Comparison of ENCODE assay signal across 21 cellular contexts in the genomic region with DNA sequence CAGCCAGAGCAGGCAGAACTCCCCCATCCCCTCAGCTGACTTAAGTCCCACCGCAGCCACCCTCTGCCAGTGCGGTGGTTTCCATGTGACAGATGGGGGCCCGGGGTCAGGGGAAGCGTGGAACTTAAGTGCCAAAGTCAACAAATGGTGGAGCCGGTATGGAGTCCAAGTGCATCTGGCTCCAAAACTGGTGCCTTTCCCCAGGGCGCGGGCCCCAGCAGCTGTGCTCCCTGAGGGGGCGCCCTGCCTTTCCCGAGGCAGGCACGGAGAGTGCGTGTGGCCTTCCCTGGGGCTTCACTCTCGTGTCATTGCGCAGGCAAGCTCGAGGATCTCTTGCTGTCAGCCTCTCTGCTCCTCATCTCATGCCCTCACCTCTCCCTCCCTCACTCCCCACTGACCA. TPM values are rescaled to one million over a fixed set of nuclear protein-coding genes. Genes with fewer than 3 reads are reported as not detected.
DNase-seq lines count a peak whose midpoint lies in the region; ATAC-seq and TF ChIP-seq lines count a peak whose summit lies in the region.
"Had no signal": no experiment of that assay in that cellular context is flagged by ENCODE, and none has a peak within 500 bp of the region (broad histone marks: within the 10 kb centered on the region; RNA-seq: fewer than 3 reads in every experiment).

No MANE protein-coding gene starts in this region.

- H3K27ac ChIP-seq in GM23338 (ENCODE audit: low read depth) (no peak overlapping the region), SJCRH30 (no peak overlapping the region), prostate gland (no peak overlapping the region)
- H3K27ac ChIP-seq: SJSA1 had no signal

- no peaks in the 10 kb centered on the region for H3F3A ChIP-seq in GM23338 (replicated peaks; ENCODE audit: low read depth)

- H3K4me3 ChIP-seq in GM23338 (no peak overlapping the region), SJCRH30 (no peak overlapping the region), prostate gland (no peak overlapping the region)
- H3K4me3 ChIP-seq: SJSA1 had no signal

- H4K20me1 ChIP-seq in GM23338 (replicated peaks; ENCODE audit: insufficient read depth), result no peaks in the 10 kb centered on the region; the same call in 1 of the 2 replicates

- no peaks in the 10 kb centered on the region for H3K36me3 Mint-ChIP-seq in GM23338 (ENCODE audit: low read depth)
- H3K36me3 Mint-ChIP-seq in stimulated activated naive B cell treated with anti-CD40 and anti-IgM and Interleukin-4, amounts not matched to agents 10 μg/mL and 1 μg/mL and 100 μg/mL, for 72 hours, result peaks cover 13 to 16% of the 10 kb centered on the region in 2 donors
- H3K36me3 Mint-ChIP-seq in activated T-cell treated with anti-CD3 and anti-CD28 coated beads, Interleukin-2, amount 50 U/mL, for 24 hours (ENCODE audit: low read depth), result peaks cover 18% of the 10 kb centered on the region

- TF ChIP-seq POLR2A in prostate gland (IDR thresholded peaks at IDR 0.05), result no peak

- no peak overlapping the region for H3K27ac Mint-ChIP-seq in GM23338
- no peak overlapping the region for H3K27ac Mint-ChIP-seq in stimulated activated naive B cell treated with anti-CD40 and anti-IgM and Interleukin-4, amounts not matched to agents 10 μg/mL and 1 μg/mL and 100 μg/mL, for 72 hours
- H3K27ac Mint-ChIP-seq in activated T-cell treated with anti-CD3 and anti-CD28 coated beads, Interleukin-2, amount 50 U/mL, for 24 hours, result no peak overlapping the region
- H3K27ac Mint-ChIP-seq: B cell; CD4-positive, alpha-beta T cell had no signal

- peaks cover 8% of the 10 kb centered on the region for H3K27me3 Mint-ChIP-seq in GM23338 (ENCODE audit: insufficient read depth, low read depth, poor library complexity)
- H3K27me3 Mint-ChIP-seq in stimulated activated naive B cell treated with anti-CD40 and anti-IgM and Interleukin-4, amounts not matched to agents 10 μg/mL and 1 μg/mL and 100 μg/mL, for 72 hours, result no peaks in the 10 kb centered on the region
- no peaks in the 10 kb centered on the region for H3K27me3 Mint-ChIP-seq in activated T-cell treated with anti-CD3 and anti-CD28 coated beads, Interleukin-2, amount 50 U/mL, for 24 hours
- H3K27me3 Mint-ChIP-seq: B cell; CD4-positive, alpha-beta T cell had no signal

- TF ChIP-seq CTCF in GM23338 (conservative IDR thresholded peaks at IDR 0.05; ENCODE audit: low read depth in 2 of 2), result peak in 1 of 2 experiments; percentile 32; a peak in 2 of 4 replicates
- no peak for TF ChIP-seq CTCF in prostate gland (IDR thresholded peaks at IDR 0.05)

- peak; percentile 12 for DNase-seq in NCI-H82 (lab: John Stamatoyannopoulos, UW)
- DNase-seq in NCI-H82 treated with DMSO at 0.1 percent for 48 hours (lab: John Stamatoyannopoulos, UW; ENCODE audit: unreplicated experiment), result no peak
- peak; percentile 14 for DNase-seq in GM23338 (ENCODE audit: low spot score)
- peak; percentile 54 to 60 for DNase-seq in SJCRH30
- DNase-seq in left kidney (ENCODE audit: low read depth, low spot score), result peak; percentile 20
- no peak for DNase-seq in stimulated activated naive B cell treated with anti-CD40 and anti-IgM and Interleukin-4, amounts not matched to agents 10 μg/mL and 1 μg/mL and 100 μg/mL, for 72 hours
- no peak for DNase-seq in activated T-cell treated with anti-CD3 and anti-CD28 coated beads, Interleukin-2, amount 50 U/mL, for 24 hours
- DNase-seq in prostate gland (ENCODE audit: low spot score), result no peak
- DNase-seq: Caco-2; CD4-positive, alpha-beta T cell; GF-D8; KG1; NCI-H1417; NCI-H1930; NCI-H446 treated with DMSO at 0.1 percent for 48 hours; SW 1271 had no signal

- H3K9me3 Mint-ChIP-seq in GM23338, result 0 out of 3 replicates have a peak, but pooled peaks cover 3% of the 10 kb centered on the region
- H3K9me3 Mint-ChIP-seq in stimulated activated naive B cell treated with anti-CD40 and anti-IgM and Interleukin-4, amounts not matched to agents 10 μg/mL and 1 μg/mL and 100 μg/mL, for 72 hours, result no peaks in the 10 kb centered on the region
- no peaks in the 10 kb centered on the region for H3K9me3 Mint-ChIP-seq in activated T-cell treated with anti-CD3 and anti-CD28 coated beads, Interleukin-2, amount 50 U/mL, for 24 hours
- H3K9me3 Mint-ChIP-seq: CD4-positive, alpha-beta T cell had no signal

- H3K27me3 ChIP-seq in GM23338 (ENCODE audit: insufficient read depth), result no peaks in the 10 kb centered on the region
- no peaks in the 10 kb centered on the region for H3K27me3 ChIP-seq in SJCRH30
- no peaks in the 10 kb centered on the region for H3K27me3 ChIP-seq in prostate gland (replicated peaks; ENCODE audit: insufficient read depth)
- H3K27me3 ChIP-seq: SJSA1 had no signal

- no peaks in the 10 kb centered on the region for H3K79me2 ChIP-seq in GM23338 (replicated peaks; ENCODE audit: insufficient read depth)

- 82% methylated on average over 14 of the region's 14 CpGs for WGBS in prostate gland

- intact Hi-C loops in prostate gland (cut with DNase I), result no loop called here

- no peak overlapping the region for H3K4me3 Mint-ChIP-seq in GM23338
- H3K4me3 Mint-ChIP-seq in stimulated activated naive B cell treated with anti-CD40 and anti-IgM and Interleukin-4, amounts not matched to agents 10 μg/mL and 1 μg/mL and 100 μg/mL, for 72 hours, result no peak overlapping the region
- H3K4me3 Mint-ChIP-seq in activated T-cell treated with anti-CD3 and anti-CD28 coated beads, Interleukin-2, amount 50 U/mL, for 24 hours, result no peak overlapping the region
- H3K4me3 Mint-ChIP-seq: B cell; CD4-positive, alpha-beta T cell had no signal

- no peaks in the 10 kb centered on the region for H3K4me1 ChIP-seq in GM23338 (ENCODE audit: insufficient read depth)
- peaks cover 4% of the 10 kb centered on the region; the same call in 1 of the 2 replicates for H3K4me1 ChIP-seq in SJCRH30
- H3K4me1 ChIP-seq in prostate gland (replicated peaks), result no peaks in the 10 kb centered on the region
- H3K4me1 ChIP-seq: Caco-2, SJSA1 had no signal

- H3K9me2 ChIP-seq in GM23338 (ENCODE audit: insufficient read depth), result no peaks in the 10 kb centered on the region

- H2AFZ ChIP-seq in GM23338, result no peak overlapping the region

- no peak overlapping the region for H3K4me2 ChIP-seq in GM23338

- ATAC-seq in GM23338, result peak; percentile 61
- no peak for ATAC-seq in stimulated activated naive B cell treated with anti-CD40 and anti-IgM and Interleukin-4, amounts not matched to agents 10 μg/mL and 1 μg/mL and 100 μg/mL, for 72 hours (replicated peaks)
- ATAC-seq: Panc1 had no signal

- H3K36me3 ChIP-seq in GM23338 (ENCODE audit: insufficient read depth) (no peaks in the 10 kb centered on the region; the same call in 1 of the 2 replicates), SJCRH30 (no peaks in the 10 kb centered on the region; the same call in 1 of the 2 replicates), prostate gland (no peaks in the 10 kb centered on the region)
- H3K36me3 ChIP-seq: SJSA1 had no signal

- no peaks in the 10 kb centered on the region for H3K9me3 ChIP-seq in SJCRH30 (replicated peaks)
- H3K9me3 ChIP-seq in prostate gland, result no peaks in the 10 kb centered on the region
- H3K9me3 ChIP-seq: Caco-2, SJSA1 had no signal

- H3K4me1 Mint-ChIP-seq in GM23338, result peaks cover 10% of the 10 kb centered on the region
- H3K4me1 Mint-ChIP-seq in stimulated activated naive B cell treated with anti-CD40 and anti-IgM and Interleukin-4, amounts not matched to agents 10 μg/mL and 1 μg/mL and 100 μg/mL, for 72 hours, result peaks cover 31 to 48% of the 10 kb centered on the region in 2 donors
- no peaks in the 10 kb centered on the region for H3K4me1 Mint-ChIP-seq in activated T-cell treated with anti-CD3 and anti-CD28 coated beads, Interleukin-2, amount 50 U/mL, for 24 hours (ENCODE audit: low read depth)

TF ChIP-seq in GM23338, 12 proteins besides CTCF, POLR2A, EP300 and RAD21 (continues in another document):
- no peak for TF ChIP-seq NANOG (IDR thresholded peaks at IDR 0.05; ENCODE audit: borderline replicate concordance)
- no peak for TF ChIP-seq ZNF114 (CRISPR knock-in tag; IDR thresholded peaks at IDR 0.05)
- TF ChIP-seq STAT1 (IDR thresholded peaks at IDR 0.05; ENCODE audit: unreplicated experiment), result no peak
- no peak for TF ChIP-seq JUNB (IDR thresholded peaks at IDR 0.05; ENCODE audit: unreplicated experiment)
- no peak for TF ChIP-seq EZH2 (IDR thresholded peaks at IDR 0.05; ENCODE audit: low read depth, unreplicated experiment)
- no peak for TF ChIP-seq ZNF331 (CRISPR knock-in tag; IDR thresholded peaks at IDR 0.05; ENCODE audit: low read depth)
- TF ChIP-seq CREB1 (CRISPR knock-in tag; IDR thresholded peaks at IDR 0.05; ENCODE audit: low read depth), result no peak

RNA-seq across cellular contexts. Expression of gene SLC46A2, which starts 33.8 kb away (rescaled TPM):
- not detected in 2 replicates for total RNA-seq in GM23338 (2014; rRNA removed; shearing (Covaris generic))
- 0.11 TPM in 1 of 2 replicates, not detected in the other for polyA plus RNA-seq in GM23338 (2016; fragmentation: Nextera tagmentation; extraction: Ambion mirVana)
- total RNA-seq in SJCRH30 (2014; rRNA removed; shearing (Covaris generic)), result not detected in 2 replicates
- total RNA-seq in prostate gland, result under 1 TPM in 1 of 2 donors, not detected in 1; 0.80 TPM
- total RNA-seq: A172; B cell; Caco-2; CD4-positive, alpha-beta T cell; H1; SJSA1 had no signal

Comparison
In these comparisons a context has a peak if more than half of its experiments do, and no peak if none do; other contexts are left out.
1. DNase-seq: peak in NCI-H82 (single experiment), GM23338 (single experiment), SJCRH30 (2 of 2) and left kidney (single experiment); none in NCI-H82 treated with DMSO at 0.1 percent for 48 hours (single experiment), stimulated activated naive B cell treated with anti-CD40 and anti-IgM and Interleukin-4, amounts not matched to agents 10 μg/mL and 1 μg/mL and 100 μg/mL, for 72 hours (single experiment), activated T-cell treated with anti-CD3 and anti-CD28 coated beads, Interleukin-2, amount 50 U/mL, for 24 hours (single experiment) and prostate gland (single experiment).